Comparison of ENCODE assay signal across 14 cellular contexts in the genomic region with DNA sequence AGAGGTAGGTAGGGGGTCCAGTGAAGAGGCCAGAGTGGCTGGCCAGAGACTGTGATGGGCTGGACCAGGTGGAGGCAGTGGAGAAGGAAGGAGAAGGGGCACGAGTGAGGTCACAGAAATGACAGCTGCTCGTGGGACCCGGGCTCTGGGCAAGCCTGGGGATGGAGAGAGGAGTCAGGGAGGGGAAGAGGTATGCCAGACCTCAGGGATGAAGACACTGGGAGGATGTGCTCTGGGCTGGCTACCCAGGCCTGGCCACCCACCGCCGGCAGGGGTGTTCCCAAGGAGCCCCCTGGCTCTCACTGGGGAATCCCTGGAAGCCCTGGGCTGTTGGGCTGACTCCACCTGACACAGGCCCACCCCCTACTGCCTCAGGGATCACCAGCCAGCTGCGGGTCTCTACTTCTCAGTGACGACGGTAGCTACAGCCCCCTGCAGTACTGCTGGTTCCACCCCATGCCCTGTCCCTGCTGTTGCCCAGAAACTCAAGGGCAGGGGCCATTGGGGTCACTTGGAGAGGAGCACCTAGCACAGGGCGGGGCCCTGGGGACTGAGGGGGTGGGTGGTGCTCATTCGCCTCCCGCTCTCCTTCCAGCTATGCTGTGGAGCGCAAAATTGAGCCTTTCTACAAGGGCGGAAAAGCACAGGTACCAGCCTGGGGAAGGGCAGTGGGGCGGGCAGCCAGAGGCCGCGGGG. TPM values are rescaled to one million over a fixed set of nuclear protein-coding genes. Genes with fewer than 3 reads are reported as not detected.
DNase-seq lines count a peak whose midpoint lies in the region; ATAC-seq, FAIRE-seq and TF ChIP-seq lines count a peak whose summit lies in the region.
"Had no signal": no experiment of that assay in that cellular context is flagged by ENCODE, and none has a peak within 500 bp of the region (broad histone marks: within the 10 kb centered on the region; RNA-seq: fewer than 3 reads in every experiment).

No MANE protein-coding gene starts in this region.

- H3F3A ChIP-seq in smooth muscle cell (ENCODE audit: low read depth) = no peaks in the 10 kb centered on the region

- no peak overlapping the region for H3K27ac Mint-ChIP-seq in activated naive CD4-positive, alpha-beta T cell treated with anti-CD3 and anti-CD28 coated beads for 36 hours
- H3K27ac Mint-ChIP-seq in effector memory CD8-positive, alpha-beta T cell = peak overlapping the region in 1 of 2 donors; percentile 98

- H3K9me3 Mint-ChIP-seq in activated naive CD4-positive, alpha-beta T cell treated with anti-CD3 and anti-CD28 coated beads for 36 hours = no peaks in the 10 kb centered on the region
- no peaks in the 10 kb centered on the region for H3K9me3 Mint-ChIP-seq in effector memory CD8-positive, alpha-beta T cell

- intact Hi-C loops in activated naive CD4-positive, alpha-beta T cell treated with anti-CD3 and anti-CD28 coated beads for 36 hours (cut with micrococcal nuclease) = no loop called here
- intact Hi-C loops in sciatic nerve (cut with DNase I) = no loop called here

- H3K4me3 ChIP-seq in NT2/D1 (ENCODE audit: insufficient read length, low read depth) = no peak overlapping the region
- H3K4me3 ChIP-seq in smooth muscle cell = no peak overlapping the region

- H3K27ac ChIP-seq in smooth muscle cell (ENCODE audit: low read depth) = no peak overlapping the region
- H3K27ac ChIP-seq: dorsolateral prefrontal cortex had no signal

- peak overlapping the region; percentile 85 for H3K4me2 ChIP-seq in smooth muscle cell

- peaks cover 18% of the 10 kb centered on the region for H3K79me2 ChIP-seq in smooth muscle cell (ENCODE audit: low read depth)

- CTCF ChIA-PET in activated naive CD4-positive, alpha-beta T cell treated with anti-CD3 and anti-CD28 coated beads for 36 hours (lab: Charles Lee) = no interaction called here

- H3K36me3 ChIP-seq in NT2/D1 (ENCODE audit: insufficient read depth, insufficient read length, low read length) = peaks cover 54% of the 10 kb centered on the region
- H3K36me3 ChIP-seq in smooth muscle cell (ENCODE audit: low read depth) = no peaks in the 10 kb centered on the region

- H3K27me3 ChIP-seq in NT2/D1 (ENCODE audit: insufficient read depth, insufficient read length) = no peaks in the 10 kb centered on the region
- H3K27me3 ChIP-seq in smooth muscle cell (ENCODE audit: low read depth) = peaks cover 11% of the 10 kb centered on the region
- H3K27me3 ChIP-seq: dorsolateral prefrontal cortex had no signal

- no peak for DNase-seq in activated naive CD4-positive, alpha-beta T cell treated with anti-CD3 and anti-CD28 coated beads for 36 hours
- DNase-seq in activated naive CD4-positive, alpha-beta T cell (lab: John Stamatoyannopoulos, UW) = no peak
- DNase-seq in NT2/D1 (ENCODE audit: low read depth, low spot score) (no peak), smooth muscle cell (lab: John Stamatoyannopoulos, UW; ENCODE audit: unreplicated experiment) (no peak), D721Med (ENCODE audit: insufficient read length, low spot score) (no peak), GM19239 (ENCODE audit: insufficient read length, low spot score) (no peak), sciatic nerve (ENCODE audit: low spot score) (no peak)
- no peak for DNase-seq in effector memory CD8-positive, alpha-beta T cell
- DNase-seq: activated CD8-positive, alpha-beta memory T cell treated with anti-CD3 and anti-CD28 coated beads for 24 hours; amygdala; dorsolateral prefrontal cortex; stimulated activated CD4-positive, alpha-beta T cell treated with anti-CD3 and anti-CD28 coated beads, Interleukin-1b, Interleukin-23, amount 100 ng/mL, for 48 hours had no signal

- H4K20me1 ChIP-seq in smooth muscle cell (ENCODE audit: low read depth) = no peaks in the 10 kb centered on the region

- H3K9me3 ChIP-seq in NT2/D1 (ENCODE audit: insufficient read depth, low read length) = no peaks in the 10 kb centered on the region
- no peaks in the 10 kb centered on the region for H3K9me3 ChIP-seq in smooth muscle cell (replicated peaks; ENCODE audit: low read depth)

- no peaks in the 10 kb centered on the region for H3K27me3 Mint-ChIP-seq in activated naive CD4-positive, alpha-beta T cell treated with anti-CD3 and anti-CD28 coated beads for 36 hours (ENCODE audit: low read depth)
- H3K27me3 Mint-ChIP-seq in effector memory CD8-positive, alpha-beta T cell = no peaks in the 10 kb centered on the region

- peak overlapping the region; percentile 91 for H3K4me3 Mint-ChIP-seq in activated naive CD4-positive, alpha-beta T cell treated with anti-CD3 and anti-CD28 coated beads for 36 hours
- peak overlapping the region; percentile 4 to 98 for H3K4me3 Mint-ChIP-seq in effector memory CD8-positive, alpha-beta T cell

- WGBS in smooth muscle cell (ENCODE audit: low lambda C conversion rate) = 98% methylated on average over 16 of the region's 16 CpGs

- TF ChIP-seq CTCF in smooth muscle cell (IDR thresholded peaks at IDR 0.05; ENCODE audit: borderline replicate concordance, insufficient read depth, poor library complexity, severe bottlenecking) (no peak), D721Med (IDR thresholded peaks at IDR 0.05; ENCODE audit: insufficient read depth, missing control alignments) (no peak)

- no peak for ATAC-seq in effector memory CD8-positive, alpha-beta T cell (replicated peaks)
- no peak for ATAC-seq in sciatic nerve

- H3K9ac ChIP-seq in NT2/D1 (ENCODE audit: insufficient read length, low read depth) (peak overlapping the region; percentile 21), smooth muscle cell (ENCODE audit: low read depth) (no peak overlapping the region)

- H3K4me1 Mint-ChIP-seq in activated naive CD4-positive, alpha-beta T cell treated with anti-CD3 and anti-CD28 coated beads for 36 hours (ENCODE audit: low read depth) = peaks cover 28% of the 10 kb centered on the region
- H3K4me1 Mint-ChIP-seq in effector memory CD8-positive, alpha-beta T cell (ENCODE audit: low read depth in 2 of 2) = peaks cover 19 to 20% of the 10 kb centered on the region in 2 donors

- FAIRE-seq in D721Med (lab: Jason Lieb, UNC) = no peak
- no peak for FAIRE-seq in GM19239 (lab: Jason Lieb, UNC)
- FAIRE-seq: GM12891 had no signal

- no peak overlapping the region for H2AFZ ChIP-seq in smooth muscle cell (ENCODE audit: low read depth)

- peaks cover 31% of the 10 kb centered on the region for H3K36me3 Mint-ChIP-seq in activated naive CD4-positive, alpha-beta T cell treated with anti-CD3 and anti-CD28 coated beads for 36 hours (ENCODE audit: low read depth)
- H3K36me3 Mint-ChIP-seq in effector memory CD8-positive, alpha-beta T cell (ENCODE audit: insufficient read depth) = peaks cover 28% of the 10 kb centered on the region

- peaks cover 9% of the 10 kb centered on the region for H3K4me1 ChIP-seq in NT2/D1 (ENCODE audit: insufficient read depth, insufficient read length)
- peaks cover 5% of the 10 kb centered on the region for H3K4me1 ChIP-seq in smooth muscle cell (ENCODE audit: low read depth)

RNA-seq across cellular contexts. Expression of a gene that starts 1.8 kb away (rescaled TPM):
- 10 to 100 TPM; 36.5 to 38.0 TPM for total RNA-seq in activated naive CD4-positive, alpha-beta T cell treated with anti-CD3 and anti-CD28 coated beads for 36 hours
- 25.8 and 28.5 TPM in 2 replicates for total RNA-seq in smooth muscle cell
- polyA plus RNA-seq in smooth muscle cell = 62.0 and 81.7 TPM in 2 replicates
- 21.8 TPM for total RNA-seq in sciatic nerve

RNA-seq across cellular contexts. Expression of a gene that starts 7.0 kb away (rescaled TPM):
- not detected for total RNA-seq in activated naive CD4-positive, alpha-beta T cell treated with anti-CD3 and anti-CD28 coated beads for 36 hours
- total RNA-seq in smooth muscle cell = not detected in 2 replicates
- not detected in 2 replicates for polyA plus RNA-seq in smooth muscle cell
- not detected for total RNA-seq in sciatic nerve
- total RNA-seq: mesenteric fat pad had no signal

RNA-seq across cellular contexts. Expression of a gene that starts 7.7 kb away (rescaled TPM):
- total RNA-seq in activated naive CD4-positive, alpha-beta T cell treated with anti-CD3 and anti-CD28 coated beads for 36 hours = not detected
- total RNA-seq in smooth muscle cell = 0.13 TPM in 1 of 2 replicates, not detected in the other
- polyA plus RNA-seq in smooth muscle cell = 0.35 and 1.7 TPM in 2 replicates
- total RNA-seq in sciatic nerve = not detected
- total RNA-seq: mesenteric fat pad had no signal

RNA-seq across cellular contexts. Expression of a gene that starts 9.0 kb away (rescaled TPM):
- total RNA-seq in activated naive CD4-positive, alpha-beta T cell treated with anti-CD3 and anti-CD28 coated beads for 36 hours = 1,000 to 10,000 TPM; 7,042 to 7,057 TPM
- total RNA-seq in smooth muscle cell (2,263 and 2,576 TPM in 2 replicates), sciatic nerve (990 TPM)
- polyA plus RNA-seq in smooth muscle cell = 2,041 and 2,061 TPM in 2 replicates

RNA-seq across cellular contexts. Expression of a gene that starts 10.4 kb away (rescaled TPM):
- 10 to 100 TPM; 29.8 to 30.1 TPM for total RNA-seq in activated naive CD4-positive, alpha-beta T cell treated with anti-CD3 and anti-CD28 coated beads for 36 hours
- 12.1 and 15.1 TPM in 2 replicates for total RNA-seq in smooth muscle cell
- 33.5 and 41.2 TPM in 2 replicates for polyA plus RNA-seq in smooth muscle cell
- total RNA-seq in sciatic nerve = 15.5 TPM
